8 cellular contexts compared by ENCODE assay signal in the genomic region with DNA sequence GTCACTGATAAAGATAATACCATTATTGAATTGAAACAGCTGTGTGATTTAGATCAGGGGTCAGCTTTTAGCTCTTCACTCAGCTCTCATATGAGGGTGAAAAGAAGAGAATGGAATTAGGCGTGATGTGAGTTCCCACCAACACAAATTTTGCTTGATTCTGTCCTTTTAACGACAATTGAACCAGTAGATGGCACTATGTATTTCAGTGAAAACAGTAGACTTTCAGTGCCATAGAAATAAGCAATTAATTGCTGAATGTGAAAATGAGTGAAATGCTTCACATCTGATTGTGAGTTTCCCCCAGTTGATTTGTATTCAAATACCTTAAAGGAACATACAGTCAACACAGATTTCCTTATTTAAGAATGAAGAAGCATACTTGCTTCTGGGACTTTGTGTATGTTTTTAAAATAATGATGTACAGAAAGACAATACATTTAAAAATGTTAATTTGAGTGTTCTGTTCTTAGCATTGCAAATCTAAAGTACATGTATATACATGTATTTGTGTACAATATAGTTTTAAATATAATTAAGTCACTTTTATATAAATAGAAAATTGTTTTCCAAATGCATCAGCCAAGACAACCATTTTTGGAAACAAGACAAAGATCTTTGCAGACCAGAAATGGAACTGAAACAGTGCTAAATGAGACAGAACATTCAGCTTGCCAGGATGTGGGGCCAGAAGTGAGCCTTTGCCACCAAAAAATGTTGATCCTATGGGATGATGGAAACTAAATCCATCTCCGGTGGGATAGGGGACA.
DNase-seq lines count a peak whose midpoint lies in the region; ATAC-seq, FAIRE-seq and TF ChIP-seq lines count a peak whose summit lies in the region.

No MANE protein-coding gene starts in this region.

- H3K27me3 Mint-ChIP-seq in CD14-positive monocyte (ENCODE audit: low read depth in 3 of 3), result peaks cover 0 to 3% (median 2%) of the 10 kb centered on the region in 3 donors
- H3K27me3 Mint-ChIP-seq in activated T-cell treated with anti-CD3 and anti-CD28 coated beads, Interleukin-2, amount 50 U/mL, for 72 hours (ENCODE audit: low read depth), result no peaks in the 10 kb centered on the region

- no peak for DNase-seq in CD14-positive monocyte (ENCODE audit: low spot score)
- DNase-seq in SK-N-DZ (ENCODE audit: low spot score), result peak; percentile 18
- DNase-seq in DMS153 (lab: John Stamatoyannopoulos, UW), result no peak
- DNase-seq in activated T-cell treated with anti-CD3 and anti-CD28 coated beads, Interleukin-2, amount 50 U/mL, for 72 hours, result no peak
- no peak for DNase-seq in NK-92 (lab: John Stamatoyannopoulos, UW; ENCODE audit: unreplicated experiment)

- peak; percentile 98 for FAIRE-seq in islet of Langerhans (lab: Jason Lieb, UNC)

- H3K4me1 Mint-ChIP-seq in CD14-positive monocyte, result no peaks in the 10 kb centered on the region
- no peaks in the 10 kb centered on the region for H3K4me1 Mint-ChIP-seq in activated T-cell treated with anti-CD3 and anti-CD28 coated beads, Interleukin-2, amount 50 U/mL, for 72 hours (ENCODE audit: low read depth)

- no peak overlapping the region for H3K4me3 Mint-ChIP-seq in CD14-positive monocyte
- H3K4me3 Mint-ChIP-seq in activated T-cell treated with anti-CD3 and anti-CD28 coated beads, Interleukin-2, amount 50 U/mL, for 72 hours, result no peak overlapping the region

- intact Hi-C loops in CD14-positive monocyte (cut with micrococcal nuclease), result no loop called here

- ATAC-seq in GM18868 (IDR thresholded peaks at IDR 0.05; ENCODE audit: unreplicated experiment), result peak; percentile 84
- peak; percentile 60 for ATAC-seq in HG03135 (IDR thresholded peaks at IDR 0.05; ENCODE audit: unreplicated experiment)
- ATAC-seq in activated T-cell treated with anti-CD3 and anti-CD28 coated beads, Interleukin-2, amount 50 U/mL, for 72 hours (replicated peaks in 1 of 2), result no peak

- H3K36me3 Mint-ChIP-seq in CD14-positive monocyte, result no peaks in the 10 kb centered on the region
- no peaks in the 10 kb centered on the region for H3K36me3 Mint-ChIP-seq in activated T-cell treated with anti-CD3 and anti-CD28 coated beads, Interleukin-2, amount 50 U/mL, for 72 hours (ENCODE audit: insufficient read depth in 2 of 2)

- peak; percentile 15 for TF ChIP-seq CTCF in CD14-positive monocyte (IDR thresholded peaks at IDR 0.05)

- H3K9me3 Mint-ChIP-seq in CD14-positive monocyte, result no peaks in the 10 kb centered on the region
- no peaks in the 10 kb centered on the region for H3K9me3 Mint-ChIP-seq in activated T-cell treated with anti-CD3 and anti-CD28 coated beads, Interleukin-2, amount 50 U/mL, for 72 hours

- H3K27ac Mint-ChIP-seq in CD14-positive monocyte, result no peak overlapping the region
- no peak overlapping the region for H3K27ac Mint-ChIP-seq in activated T-cell treated with anti-CD3 and anti-CD28 coated beads, Interleukin-2, amount 50 U/mL, for 72 hours

Comparison
In these comparisons a context has a peak if more than half of its experiments do, and no peak if none do; other contexts are left out.
1. ATAC-seq: peak in GM18868 (single experiment) and HG03135 (single experiment); none in activated T-cell treated with anti-CD3 and anti-CD28 coated beads, Interleukin-2, amount 50 U/mL, for 72 hours (0 of 2).